In the genomic region with DNA sequence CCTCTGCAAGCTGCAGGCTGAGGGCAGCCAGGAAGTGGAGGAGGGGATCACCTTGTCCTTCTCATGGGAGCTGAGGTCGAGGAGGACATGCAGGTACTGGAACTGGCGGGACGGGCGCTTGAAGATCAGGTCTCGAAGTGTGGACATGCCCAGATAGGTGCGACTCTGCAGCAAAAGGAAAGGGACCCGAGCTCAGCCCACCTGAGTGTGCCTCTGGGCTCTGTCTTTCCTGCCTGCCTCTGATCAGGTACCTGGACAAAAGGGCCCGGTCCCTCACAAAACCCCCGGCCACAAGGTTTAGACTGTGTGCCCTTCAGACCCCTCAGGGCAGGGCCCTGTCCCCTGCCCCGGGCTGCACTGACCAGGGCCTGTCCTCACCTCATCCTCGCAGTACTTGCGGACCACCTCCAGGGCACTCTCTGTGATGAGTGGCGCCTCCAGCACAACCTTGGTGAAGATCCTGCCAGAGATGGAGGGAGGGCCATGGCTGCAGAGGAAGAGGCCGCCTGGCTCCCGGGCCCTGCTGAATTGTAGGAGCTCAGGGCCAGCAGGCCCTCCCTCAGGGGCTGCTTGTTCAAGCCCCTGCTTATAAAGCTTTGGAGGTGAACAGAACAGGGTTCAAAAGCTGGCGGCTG, we compare ENCODE assay signal across 21 cellular contexts. TPM values are rescaled to one million over a fixed set of nuclear protein-coding genes. Genes with fewer than 3 reads are reported as not detected.
A peak's percentile ranks its signal among the peaks of the same experiment; 100 is the strongest.
DNase-seq lines count a peak whose midpoint lies in the region; ATAC-seq, FAIRE-seq and TF ChIP-seq lines count a peak whose summit lies in the region.
"Had no signal": no experiment of that assay in that cellular context is flagged by ENCODE, and none has a peak within 500 bp of the region (broad histone marks: within the 10 kb centered on the region; RNA-seq: fewer than 3 reads in every experiment).

No MANE protein-coding gene starts in this region.

- H2AFZ ChIP-seq in DND-41 (ENCODE audit: low read depth, low read length), result no peak overlapping the region
- no peak overlapping the region for H2AFZ ChIP-seq in HCT116 (ENCODE audit: low read depth, low read length, poor library complexity, severe bottlenecking)
- H2AFZ ChIP-seq in H1 (ENCODE audit: low read length), result no peak overlapping the region
- no peak overlapping the region for H2AFZ ChIP-seq in osteoblast (ENCODE audit: low read length)

- CTCF ChIA-PET in HCT116 (lab: Charles Lee), result interaction anchor here (3.3 kb wide), 1 partner anchor 10 kb away, joined by 17 read pairs; no protein-coding TSS in a partner anchor
- CTCF ChIA-PET in H1 (lab: Charles Lee; ENCODE audit: partially characterized antibody), result interaction anchor here (0.6 to 5.3 kb wide), 9 partner anchors 10 to 1593 kb away, joined by 3 to 42 read pairs (median 4); no protein-coding TSS in a partner anchor

- no peak for TF ChIP-seq CTCF in DND-41 (IDR thresholded peaks at IDR 0.05; ENCODE audit: borderline replicate concordance, extremely low read depth, low read length, poor library complexity, severe bottlenecking)
- TF ChIP-seq CTCF in HCT116 (IDR thresholded peaks at IDR 0.05 in 2 of 3, conservative IDR thresholded peaks at IDR 0.05 in 1 of 3; ENCODE audit: borderline replicate concordance in 1 of 3, insufficient read depth in 1 of 3, low read depth in 2 of 3, low read length in 2 of 3), result no peak
- peak in 1 of 3 experiments; percentile 2; a peak in 1 of 4 replicates for TF ChIP-seq CTCF in H1 (IDR thresholded peaks at IDR 0.05; ENCODE audit: control extremely low read depth in 1 of 3, insufficient read depth in 1 of 3, low read depth in 1 of 3, low read length in 3 of 3)
- TF ChIP-seq CTCF in osteoblast (IDR thresholded peaks at IDR 0.05; ENCODE audit: extremely low read depth, low read depth, low read length), result no peak

- intact Hi-C loops in HCT116 (cut with micrococcal nuclease), result no loop called here

- H2BK20ac ChIP-seq in H1 (ENCODE audit: low read length), result no peak overlapping the region

- H3K14ac ChIP-seq in H1 (ENCODE audit: insufficient read length), result no peak overlapping the region

- H3K9me2 ChIP-seq in HCT116 (ENCODE audit: insufficient read depth), result no peaks in the 10 kb centered on the region

- no peaks in the 10 kb centered on the region for H3K9me3 ChIP-seq in DND-41 (ENCODE audit: insufficient read depth, low read length, severe bottlenecking)
- no peaks in the 10 kb centered on the region for H3K9me3 ChIP-seq in HCT116 (ENCODE audit: control insufficient read depth in 1 of 2, insufficient read depth in 1 of 2, low read depth in 1 of 2, low read length in 2 of 2)
- no peaks in the 10 kb centered on the region for H3K9me3 ChIP-seq in H1 (ENCODE audit: insufficient read depth in 2 of 2, low read depth in 1 of 2, low read length in 1 of 2)
- H3K9me3 ChIP-seq in osteoblast (ENCODE audit: low read depth, low read length), result no peaks in the 10 kb centered on the region
- H3K9me3 ChIP-seq: Peyer's patch had no signal

- no peak overlapping the region for H3K9ac ChIP-seq in DND-41 (ENCODE audit: low read depth, low read length)
- H3K9ac ChIP-seq in HCT116 (ENCODE audit: low read length), result no peak overlapping the region
- H3K9ac ChIP-seq in H1 (replicated peaks in 1 of 4; ENCODE audit: extremely low read depth in 1 of 4, low read depth in 3 of 4, low read length in 3 of 4), result no peak overlapping the region

- no peak overlapping the region for H3K18ac ChIP-seq in H1 (ENCODE audit: extremely low read depth, low read length)

- H2BK5ac ChIP-seq in H1 (ENCODE audit: low read depth, low read length), result no peak overlapping the region; the same call in 1 of the 2 replicates

- H3K36me3 ChIP-seq in DND-41 (ENCODE audit: insufficient read depth, low read length) (peaks cover 98% of the 10 kb centered on the region), HCT116 (ENCODE audit: control insufficient read depth in 1 of 2, insufficient read depth in 2 of 2, low read length in 2 of 2) (peaks cover 42 to 62% of the 10 kb centered on the region in 2 experiments), H1 (ENCODE audit: control insufficient read depth in 2 of 4, insufficient read depth in 4 of 4, low read length in 3 of 4) (peaks cover 53 to 76% (median 74%) of the 10 kb centered on the region in 4 experiments), osteoblast (ENCODE audit: insufficient read depth, low read length) (peaks cover 77% of the 10 kb centered on the region)

- H4K8ac ChIP-seq in H1 (ENCODE audit: extremely low read depth, insufficient read depth, low read length), result no peak overlapping the region

- 93% methylated on average over 16 of the region's 16 CpGs; no CpG with 5 or more reads in 1 of the 2 experiments for WGBS in H1 (ENCODE audit: extremely low coverage in 1 of 2, insufficient coverage in 1 of 2, insufficient read length in 1 of 2, insufficient replicate concordance in 2 of 2, low coverage in 1 of 2, low lambda C conversion rate in 2 of 2, missing lambda C conversion rate in 1 of 2), 2 experiments

- H3K56ac ChIP-seq in H1 (replicated peaks; ENCODE audit: insufficient read length, low read depth, low read length), result no peak overlapping the region

- H2BK12ac ChIP-seq in H1 (ENCODE audit: low read depth, low read length), result no peak overlapping the region

- 0 out of 2 replicates have a peak, but pooled peaks cover 1% of the 10 kb centered on the region for H3K23me2 ChIP-seq in H1 (ENCODE audit: low read depth, low read length)

- H3K79me2 ChIP-seq in DND-41 (ENCODE audit: insufficient read depth, low read length) (no peaks in the 10 kb centered on the region), HCT116 (ENCODE audit: insufficient read depth, low read length) (no peaks in the 10 kb centered on the region), H1 (ENCODE audit: control insufficient read depth in 1 of 2, insufficient read depth in 2 of 2, low read length in 2 of 2) (no peaks in the 10 kb centered on the region), osteoblast (ENCODE audit: insufficient read depth, low read length) (no peaks in the 10 kb centered on the region)

- TF ChIP-seq POLR2A in HCT116 (IDR thresholded peaks at IDR 0.05; ENCODE audit: borderline replicate concordance, extremely low read depth, insufficient read depth, insufficient read length) (no peak), H1 (IDR thresholded peaks at IDR 0.05; ENCODE audit: control extremely low read depth in 1 of 2, low read depth in 2 of 2, low read length in 2 of 2) (no peak)

- no peak overlapping the region for H2AK5ac ChIP-seq in H1 (ENCODE audit: low read depth, low read length)

- H4K20me1 ChIP-seq in DND-41 (ENCODE audit: insufficient read depth, low read length), result peaks cover 2% of the 10 kb centered on the region; the same call in 1 of the 2 replicates
- no peaks in the 10 kb centered on the region for H4K20me1 ChIP-seq in HCT116 (ENCODE audit: insufficient read depth)
- H4K20me1 ChIP-seq in H1 (replicated peaks in 1 of 2; ENCODE audit: control insufficient read depth in 1 of 2, insufficient read depth in 2 of 2, low read length in 2 of 2), result peaks cover 5 to 19% of the 10 kb centered on the region in 2 experiments
- H4K20me1 ChIP-seq in osteoblast (ENCODE audit: insufficient read depth, low read length), result peaks cover 3% of the 10 kb centered on the region

- H3K4me1 ChIP-seq in DND-41 (ENCODE audit: insufficient read depth, low read length), result no peaks in the 10 kb centered on the region
- no peaks in the 10 kb centered on the region for H3K4me1 ChIP-seq in HCT116 (ENCODE audit: control insufficient read depth in 1 of 2, insufficient read depth in 2 of 2, low read length in 2 of 2)
- no peaks in the 10 kb centered on the region for H3K4me1 ChIP-seq in H1 (replicated peaks in 1 of 4; ENCODE audit: control insufficient read depth in 3 of 4, insufficient read depth in 4 of 4, low read length in 3 of 4)
- no peaks in the 10 kb centered on the region for H3K4me1 ChIP-seq in osteoblast (ENCODE audit: insufficient read depth, low read length)
- H3K4me1 ChIP-seq: Peyer's patch had no signal

- DNase-seq in DND-41, result no peak
- DNase-seq in HCT116 (ENCODE audit: low read depth, low spot score), result no peak
- no peak for DNase-seq in H1 (ENCODE audit: low read depth in 1 of 2, low spot score in 2 of 2)
- peak; percentile 81 for DNase-seq in osteoblast (ENCODE audit: insufficient read length, low spot score, missing footprints)
- DNase-seq in NOMO-1 (lab: John Stamatoyannopoulos, UW; ENCODE audit: unreplicated experiment in 2 of 2), result no peak
- DNase-seq in NCI-H128 (lab: John Stamatoyannopoulos, UW; ENCODE audit: unreplicated experiment), result no peak
- no peak for DNase-seq in NCI-H2107 (lab: John Stamatoyannopoulos, UW)
- DNase-seq: AML-193, DMS 273 treated with DMSO at 0.1 percent for 48 hours, NCI-H1417 treated with DMSO at 0.1 percent for 48 hours, NCI-H1930, NCI-H2171, NCI-H446, NCI-H526 treated with DMSO at 0.1 percent for 48 hours, Peyer's patch had no signal

- ATAC-seq in DND-41 (ENCODE audit: insufficient read depth, low read depth), result peak; percentile 30; the same call in 1 of the 3 replicates
- ATAC-seq in HCT116, result peak; percentile 31; the same call in 1 of the 2 replicates
- ATAC-seq in HG02885 (IDR thresholded peaks at IDR 0.05; ENCODE audit: poor library complexity, unreplicated experiment), result no peak
- ATAC-seq: Right ventricle myocardium inferior had no signal

- TF ChIP-seq EP300 in H1 (IDR thresholded peaks at IDR 0.05; ENCODE audit: borderline replicate concordance in 1 of 2, low read depth in 2 of 2, low read length in 2 of 2), result no peak

- no peak overlapping the region for H2BK15ac ChIP-seq in H1 (ENCODE audit: low read length)

- no peak overlapping the region for H2BK120ac ChIP-seq in H1 (replicated peaks; ENCODE audit: low read depth, low read length)

- H4K5ac ChIP-seq in H1 (ENCODE audit: insufficient read length, low read depth, low read length), result no peak overlapping the region

- H3K4me3 ChIP-seq in DND-41 (ENCODE audit: low read depth in 1 of 2, low read length in 2 of 2) (no peak overlapping the region), HCT116 (replicated peaks in 1 of 2; ENCODE audit: low read depth in 1 of 2, low read length in 2 of 2) (no peak overlapping the region), H1 (ENCODE audit: extremely low read depth in 1 of 4, insufficient read depth in 2 of 4, low read depth in 3 of 4, low read length in 4 of 4) (no peak overlapping the region), osteoblast (ENCODE audit: insufficient read depth, low read length) (no peak overlapping the region)
- H3K4me3 ChIP-seq: Peyer's patch had no signal

- no TSS peak for BruUV-seq in HCT116 (replicated peaks; lab: Mats Ljungman, UMichigan)

- no peak overlapping the region for H4K91ac ChIP-seq in H1 (replicated peaks; ENCODE audit: insufficient read length, low read length)

- H3K4ac ChIP-seq in H1 (replicated peaks; ENCODE audit: insufficient read length, low read depth, low read length), result no peak overlapping the region

- TF ChIP-seq RAD21 in HCT116 (IDR thresholded peaks at IDR 0.05; ENCODE audit: low read depth) (no peak), H1 (IDR thresholded peaks at IDR 0.05 in 1 of 2, conservative IDR thresholded peaks at IDR 0.05 in 1 of 2; ENCODE audit: low read depth in 2 of 2, low read length in 2 of 2) (no peak)

- no peak for FAIRE-seq in H1 (lab: Jason Lieb, UNC)
- FAIRE-seq: G401.6 had no signal

- no peak overlapping the region for H3K4me2 ChIP-seq in DND-41 (ENCODE audit: insufficient read depth, low read length)
- H3K4me2 ChIP-seq in HCT116 (ENCODE audit: low read length), result no peak overlapping the region
- H3K4me2 ChIP-seq in H1 (ENCODE audit: insufficient read depth in 1 of 2, low read depth in 2 of 2, low read length in 2 of 2), result no peak overlapping the region
- no peak overlapping the region for H3K4me2 ChIP-seq in osteoblast (ENCODE audit: insufficient read depth, low read length)

- POLR2A ChIA-PET in HCT116 (lab: Charles Lee) (no interaction called here), H1 (lab: Charles Lee; ENCODE audit: partially characterized antibody) (interaction anchor here (1.0 to 3.6 kb wide), 10 partner anchors 9 to 58 kb away, joined by 3 to 22 read pairs (median 3); a partner anchor contains a TSS)

- RAD21 ChIA-PET in HCT116 (lab: Charles Lee; ENCODE audit: low non-redundant PET in 1 of 2, low total read pairs in 2 of 2, uncharacterized antibody in 2 of 2, unreplicated experiment in 2 of 2), result no interaction called here

- H3K27ac ChIP-seq in DND-41 (ENCODE audit: low read length) (no peak overlapping the region), HCT116 (ENCODE audit: low read depth, low read length) (no peak overlapping the region), H1 (ENCODE audit: low read depth, low read length) (no peak overlapping the region), osteoblast (ENCODE audit: low read depth, low read length) (no peak overlapping the region)
- H3K27ac ChIP-seq: C4-2B, Peyer's patch had no signal

- no peak overlapping the region for H3K23ac ChIP-seq in H1 (ENCODE audit: insufficient read length)

- no peaks in the 10 kb centered on the region for H3K79me1 ChIP-seq in H1 (ENCODE audit: low read depth, low read length)

- H3K27me3 ChIP-seq in DND-41 (ENCODE audit: insufficient read depth, low read length, poor library complexity) (no peaks in the 10 kb centered on the region), HCT116 (ENCODE audit: insufficient read depth, low read length) (no peaks in the 10 kb centered on the region), H1 (replicated peaks in 1 of 4; ENCODE audit: control insufficient read depth in 3 of 4, extremely low read depth in 1 of 4, insufficient read depth in 3 of 4, low read length in 3 of 4) (no peaks in the 10 kb centered on the region), osteoblast (ENCODE audit: insufficient read depth, low read length) (no peaks in the 10 kb centered on the region)
- H3K27me3 ChIP-seq: Peyer's patch had no signal

RNA-seq across cellular contexts. Expression of a gene that starts 12.5 kb away (rescaled TPM):
- total RNA-seq in HCT116 (2021; ENCODE audit: unreplicated experiment) (0.57 TPM), osteoblast (under 0.01 and 0.29 TPM in 2 replicates)
- not detected in 2 replicates for polyA plus RNA-seq in HCT116 (2012)
- total RNA-seq in H1 (2021; fragmentation: NEBNext Ultra II Directional; extraction: Animal tissue kit (Norgen Biotek cat#: 25700)), result 0.19 and 0.25 TPM in 2 replicates
- 0.05 TPM in 2 replicates for polyA plus RNA-seq in H1 (2011; rRNA removed)
- polyA plus RNA-seq in H1 (2011; cell fraction: cytosol; rRNA removed), result 0.05 TPM
- polyA plus RNA-seq in H1 (2011; cell fraction: nucleus; rRNA removed), result 0.43 TPM
- 0.12 TPM in 1 of 4 replicates, not detected in the others for polyA plus RNA-seq in H1 (2012, experiment 1 of 2)
- 0.09 TPM for polyA plus RNA-seq in H1 (2012, experiment 2 of 2)
- polyA plus RNA-seq in H1 (2013, experiment 1 of 2), result 0.08 TPM
- polyA plus RNA-seq in H1 (2013, experiment 2 of 2), result 0.06 TPM
- polyA minus RNA-seq in H1 (2011; rRNA and poly(A)+ RNA removed), result 0.22 and 0.35 TPM in 2 replicates
- not detected for polyA minus RNA-seq in H1 (2011; cell fraction: cytosol; rRNA and poly(A)+ RNA removed)
- polyA minus RNA-seq in H1 (2011; cell fraction: nucleus; rRNA and poly(A)+ RNA removed), result 1.4 TPM
- total RNA-seq: M059J, Right ventricle myocardium inferior, SK-MEL-5 had no signal

RNA-seq across cellular contexts. Expression of a gene that starts 34.9 kb away (rescaled TPM):
- total RNA-seq in HCT116 (2021; ENCODE audit: unreplicated experiment), result 56.8 TPM
- 28.1 and 28.5 TPM in 2 replicates for polyA plus RNA-seq in HCT116 (2012)
- 41.0 and 41.6 TPM in 2 replicates for total RNA-seq in H1 (2021; fragmentation: NEBNext Ultra II Directional; extraction: Animal tissue kit (Norgen Biotek cat#: 25700))
- polyA plus RNA-seq in H1 (2011; rRNA removed), result 13.6 and 23.7 TPM in 2 replicates
- 14.6 TPM for polyA plus RNA-seq in H1 (2011; cell fraction: cytosol; rRNA removed)
- 83.4 TPM for polyA plus RNA-seq in H1 (2011; cell fraction: nucleus; rRNA removed)
- 18.1 to 24.8 TPM (median 20.7 TPM) in 4 replicates for polyA plus RNA-seq in H1 (2012, experiment 1 of 2)
- 14.5 TPM for polyA plus RNA-seq in H1 (2012, experiment 2 of 2)
- 18.6 TPM for polyA plus RNA-seq in H1 (2013, experiment 1 of 2)
- polyA plus RNA-seq in H1 (2013, experiment 2 of 2), result 17.7 TPM
- 18.0 and 24.8 TPM in 2 replicates for polyA minus RNA-seq in H1 (2011; rRNA and poly(A)+ RNA removed)
- 23.3 TPM for polyA minus RNA-seq in H1 (2011; cell fraction: cytosol; rRNA and poly(A)+ RNA removed)
- polyA minus RNA-seq in H1 (2011; cell fraction: nucleus; rRNA and poly(A)+ RNA removed), result 61.6 TPM
- total RNA-seq in osteoblast, result 48.5 and 49.2 TPM in 2 replicates

RNA-seq across cellular contexts. Expression of a gene that starts 35.4 kb away (rescaled TPM):
- total RNA-seq in HCT116 (2021; ENCODE audit: unreplicated experiment) (117 TPM), osteoblast (30.6 and 42.0 TPM in 2 replicates)
- 97.3 and 102 TPM in 2 replicates for polyA plus RNA-seq in HCT116 (2012)
- 81.5 and 93.6 TPM in 2 replicates for total RNA-seq in H1 (2021; fragmentation: NEBNext Ultra II Directional; extraction: Animal tissue kit (Norgen Biotek cat#: 25700))
- 99.5 and 142 TPM in 2 replicates for polyA plus RNA-seq in H1 (2011; rRNA removed)
- polyA plus RNA-seq in H1 (2011; cell fraction: cytosol; rRNA removed), result 82.5 TPM
- polyA plus RNA-seq in H1 (2011; cell fraction: nucleus; rRNA removed), result 217 TPM
- polyA plus RNA-seq in H1 (2012, experiment 1 of 2), result 87.2 to 105 TPM (median 88.9 TPM) in 4 replicates
- 66.3 TPM for polyA plus RNA-seq in H1 (2012, experiment 2 of 2)
- polyA plus RNA-seq in H1 (2013, experiment 1 of 2), result 57.3 TPM
- polyA plus RNA-seq in H1 (2013, experiment 2 of 2), result 50.3 TPM
- 121 and 131 TPM in 2 replicates for polyA minus RNA-seq in H1 (2011; rRNA and poly(A)+ RNA removed)
- polyA minus RNA-seq in H1 (2011; cell fraction: cytosol; rRNA and poly(A)+ RNA removed), result 65.9 TPM
- polyA minus RNA-seq in H1 (2011; cell fraction: nucleus; rRNA and poly(A)+ RNA removed), result 67.6 TPM

RNA-seq across cellular contexts. Expression of a gene that starts 36.5 kb away (rescaled TPM):
- total RNA-seq in HCT116 (2021; ENCODE audit: unreplicated experiment), result 5.8 TPM
- polyA plus RNA-seq in HCT116 (2012), result 6.5 and 7.2 TPM in 2 replicates
- total RNA-seq in H1 (2021; fragmentation: NEBNext Ultra II Directional; extraction: Animal tissue kit (Norgen Biotek cat#: 25700)), result 20.2 and 21.7 TPM in 2 replicates
- polyA plus RNA-seq in H1 (2011; rRNA removed), result 40.1 and 49.1 TPM in 2 replicates
- polyA plus RNA-seq in H1 (2011; cell fraction: cytosol; rRNA removed), result 30.1 TPM
- polyA plus RNA-seq in H1 (2011; cell fraction: nucleus; rRNA removed), result 21.8 TPM
- polyA plus RNA-seq in H1 (2012, experiment 1 of 2), result 15.5 to 25.3 TPM (median 20.3 TPM) in 4 replicates
- 27.4 TPM for polyA plus RNA-seq in H1 (2012, experiment 2 of 2)
- polyA plus RNA-seq in H1 (2013, experiment 1 of 2), result 12.7 TPM
- polyA plus RNA-seq in H1 (2013, experiment 2 of 2), result 12.4 TPM
- 32.3 and 37.8 TPM in 2 replicates for polyA minus RNA-seq in H1 (2011; rRNA and poly(A)+ RNA removed)
- polyA minus RNA-seq in H1 (2011; cell fraction: cytosol; rRNA and poly(A)+ RNA removed), result 11.7 TPM
- polyA minus RNA-seq in H1 (2011; cell fraction: nucleus; rRNA and poly(A)+ RNA removed), result 12.9 TPM
- not detected in 2 replicates for total RNA-seq in osteoblast
- total RNA-seq: Right ventricle myocardium inferior, SK-MEL-5 had no signal

RNA-seq across cellular contexts. Expression of a gene that starts 45.3 kb away (rescaled TPM):
- 52.5 TPM for total RNA-seq in HCT116 (2021; ENCODE audit: unreplicated experiment)
- polyA plus RNA-seq in HCT116 (2012), result 38.1 and 47.9 TPM in 2 replicates
- 27.4 and 28.2 TPM in 2 replicates for total RNA-seq in H1 (2021; fragmentation: NEBNext Ultra II Directional; extraction: Animal tissue kit (Norgen Biotek cat#: 25700))
- 13.7 and 25.3 TPM in 2 replicates for polyA plus RNA-seq in H1 (2011; rRNA removed)
- polyA plus RNA-seq in H1 (2011; cell fraction: cytosol; rRNA removed), result 18.9 TPM
- 155 TPM for polyA plus RNA-seq in H1 (2011; cell fraction: nucleus; rRNA removed)
- polyA plus RNA-seq in H1 (2012, experiment 1 of 2), result 18.9 to 42.0 TPM (median 34.4 TPM) in 4 replicates
- 23.6 TPM for polyA plus RNA-seq in H1 (2012, experiment 2 of 2)
- 12.6 TPM for polyA plus RNA-seq in H1 (2013, experiment 1 of 2)
- polyA plus RNA-seq in H1 (2013, experiment 2 of 2), result 10.9 TPM
- polyA minus RNA-seq in H1 (2011; rRNA and poly(A)+ RNA removed), result 7.1 and 11.1 TPM in 2 replicates
- 7.6 TPM for polyA minus RNA-seq in H1 (2011; cell fraction: cytosol; rRNA and poly(A)+ RNA removed)
- 26.5 TPM for polyA minus RNA-seq in H1 (2011; cell fraction: nucleus; rRNA and poly(A)+ RNA removed)
- total RNA-seq in osteoblast, result 26.8 and 30.4 TPM in 2 replicates
